ENCODE assay signal across 25 cellular contexts in genomic region chr1:53825306-53825705, GRCh38.
"Had no signal": no experiment of that assay in that cellular context is flagged by ENCODE, and none has a peak within 500 bp of the region (broad histone marks: within the 10 kb centered on the region; RNA-seq: fewer than 3 reads in every experiment).

No MANE protein-coding gene starts in this region.

- H3K27ac ChIP-seq: epithelial cell of prostate, esophagus squamous epithelium, gastrocnemius medialis, heart right ventricle, left lung, lower lobe of right lung had no signal

- FAIRE-seq: endometrium, islet of Langerhans, keratinocyte had no signal

- ATAC-seq: effector memory CD8-positive, alpha-beta T cell; esophagus mucosa; gastrocnemius medialis; heart right ventricle; left cardiac atrium; left lung; left ventricle myocardium superior; lower lobe of right lung; mucosa of descending colon had no signal

- H3K4me3 ChIP-seq: esophagus squamous epithelium, gastrocnemius medialis, heart right ventricle, left lung, lower lobe of right lung, mucosa of descending colon had no signal

- H3K9me3 ChIP-seq: esophagus squamous epithelium, gastrocnemius medialis, heart right ventricle, left lung, lower lobe of right lung, mucosa of descending colon had no signal

- DNase-seq: cortex of kidney; effector CD8-positive, alpha-beta T cell; effector memory CD8-positive, alpha-beta T cell; endodermal cell; erythroblast; esophagus squamous epithelium; foreskin fibroblast; foreskin melanocyte; gastrocnemius medialis; glutamatergic neuron; head of caudate nucleus; heart right ventricle; hippocampal formation; left cardiac atrium; left lung; left ventricle myocardium superior; lower lobe of right lung; mesenchymal stem cell; mucosa of descending colon; naive B cell had no signal

- H3K27me3 ChIP-seq: esophagus squamous epithelium, gastrocnemius medialis, heart right ventricle, left lung had no signal

- H3K4me1 ChIP-seq: esophagus squamous epithelium, gastrocnemius medialis, heart right ventricle, left lung, lower lobe of right lung had no signal
